ENCODE assay signal across 8 cellular contexts in the genomic region with DNA sequence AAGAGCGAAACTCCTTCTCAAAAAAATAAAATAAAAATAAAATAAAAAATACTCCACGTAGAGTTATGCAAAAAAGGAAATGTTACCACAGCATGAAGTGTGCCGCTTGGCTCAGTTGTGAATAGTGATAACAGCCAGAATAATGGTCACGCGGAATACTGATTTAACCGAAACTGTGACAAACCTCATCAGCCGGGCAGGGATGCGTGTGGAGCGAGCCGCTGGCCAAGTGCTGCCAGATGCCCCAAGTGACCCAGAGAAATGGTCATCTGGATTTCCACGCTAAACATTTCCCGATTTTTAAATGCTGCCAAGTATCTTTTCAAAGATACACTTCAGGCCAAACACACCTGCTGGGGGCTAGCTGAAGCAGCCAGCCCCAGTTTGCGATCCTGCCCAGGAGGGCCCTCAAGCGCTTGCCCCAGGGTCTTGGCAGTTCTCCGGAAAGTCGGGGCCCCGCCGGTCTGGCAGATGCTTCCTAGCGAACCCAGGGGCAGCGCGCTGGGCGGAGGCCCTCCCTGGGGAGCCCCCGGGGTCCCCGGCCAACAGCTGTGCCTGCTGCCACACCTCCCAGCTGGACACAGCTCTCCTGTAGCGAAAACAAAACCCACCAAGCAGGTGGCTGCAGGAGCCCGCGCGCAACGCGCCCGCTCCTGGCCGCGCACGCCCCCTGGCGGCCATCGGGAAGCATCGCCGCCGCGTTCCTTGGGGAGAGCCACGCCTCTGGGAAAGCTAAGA. TPM values are rescaled to one million over a fixed set of nuclear protein-coding genes. Genes with fewer than 3 reads are reported as not detected.
DNase-seq lines count a peak whose midpoint lies in the region; ATAC-seq and TF ChIP-seq lines count a peak whose summit lies in the region.

No MANE protein-coding gene starts in this region.

- H3K36me3 ChIP-seq in HEK293 (ENCODE audit: control insufficient read depth in 2 of 2, insufficient read depth in 1 of 2, low read length in 2 of 2) = peaks cover 0 to 8% of the 10 kb centered on the region in 2 experiments; a peak in 1 of 3 replicates

- ATAC-seq in HG03196 (IDR thresholded peaks at IDR 0.05; ENCODE audit: unreplicated experiment) = no peak

- peaks cover 0 to under 1% (median 0%) of the 10 kb centered on the region in 3 donors for H3K36me3 Mint-ChIP-seq in immature natural killer cell

- peaks cover 0 to 2% (median 0%) of the 10 kb centered on the region in 3 donors for H3K27me3 Mint-ChIP-seq in immature natural killer cell (ENCODE audit: low read depth in 3 of 3)

- peak overlapping the region in 4 of 5 donors; percentile 13 to 72 (median 40) for H3K4me3 Mint-ChIP-seq in immature natural killer cell

- POLR2A ChIA-PET in HEK293 (lab: Yijun Ruan, JAX) = interaction anchor here (0.6 to 1.0 kb wide), 2 partner anchors 74 to 93 kb away, joined by 3 to 8 read pairs; no protein-coding TSS in a partner anchor

- H3K27ac Mint-ChIP-seq in immature natural killer cell = no peak overlapping the region

- H3K27ac ChIP-seq in HEK293 (ENCODE audit: extremely low read depth, low read depth, low read length) = no peak overlapping the region

- DNase-seq in GM12864 (ENCODE audit: low read depth) (no peak), NCI-H1092 treated with DMSO at 0.1 percent for 48 hours (lab: John Stamatoyannopoulos, UW) (peak; percentile 83), UCSD-AML1 (lab: John Stamatoyannopoulos, UW; ENCODE audit: unreplicated experiment) (peak; percentile 53), brain pericyte (ENCODE audit: low read depth, low spot score) (peak; percentile 45), immature natural killer cell (peak; percentile 67 to 71 (median 70)), smooth muscle cell of the brain vasculature (ENCODE audit: low read depth, low spot score) (peak; percentile 50)

- peaks cover 4 to 6% of the 10 kb centered on the region in 2 donors for H3K4me1 Mint-ChIP-seq in immature natural killer cell

- CTCF ChIA-PET in HEK293 (lab: Yijun Ruan, JAX) = interaction anchor here (0.5 to 6.3 kb wide), 40 partner anchors 8 to 319 kb away, joined by 3 to 57 read pairs (median 4); no protein-coding TSS in a partner anchor

- peak overlapping the region; percentile 35 for H3K4me3 ChIP-seq in GM12864 (ENCODE audit: low read depth, low read length)
- no peak overlapping the region for H3K4me3 ChIP-seq in HEK293 (ENCODE audit: low read depth, low read length)

- TF ChIP-seq CTCF in GM12864 (IDR thresholded peaks at IDR 0.05; ENCODE audit: low read depth, low read length, missing control alignments) = peak; percentile 98
- peak; percentile 77; the same call in 1 of the 2 replicates for TF ChIP-seq CTCF in HEK293 (tag by site-specific recombination; IDR thresholded peaks at IDR 0.05)

- H3K9me3 ChIP-seq in HEK293 (ENCODE audit: control insufficient read depth, insufficient read depth, low read depth, low read length) = no peaks in the 10 kb centered on the region

- H3K4me1 ChIP-seq in HEK293 (ENCODE audit: control insufficient read depth, insufficient read depth, low read length) = no peaks in the 10 kb centered on the region; the same call in 1 of the 2 replicates

- no peaks in the 10 kb centered on the region for H3K9me3 Mint-ChIP-seq in immature natural killer cell

TF ChIP-seq in HEK293, 187 proteins besides CTCF, POLR2A, EP300 and RAD21 (continues in another document):
- TF ChIP-seq ZNF660 (tag by site-specific recombination; IDR thresholded peaks at IDR 0.05) (no peak), ZNF624 (tag by site-specific recombination; IDR thresholded peaks at IDR 0.05) (no peak), ZNF596 (tag by site-specific recombination; IDR thresholded peaks at IDR 0.05) (no peak), KLF9 (tag by site-specific recombination; IDR thresholded peaks at IDR 0.05; ENCODE audit: low read depth) (peak; percentile 27; the same call in 1 of the 2 replicates), ZNF324 (tag by site-specific recombination; IDR thresholded peaks at IDR 0.05) (no peak), GLIS1 (tag by site-specific recombination; IDR thresholded peaks at IDR 0.05) (peak; percentile 73), ZNF707 (tag by site-specific recombination; IDR thresholded peaks at IDR 0.05) (no peak), SCRT2 (tag by site-specific recombination; IDR thresholded peaks at IDR 0.05) (peak; percentile 53; the same call in 1 of the 2 replicates), ZNF677 (tag by site-specific recombination; IDR thresholded peaks at IDR 0.05) (no peak)
- TF ChIP-seq, protein P1, sequence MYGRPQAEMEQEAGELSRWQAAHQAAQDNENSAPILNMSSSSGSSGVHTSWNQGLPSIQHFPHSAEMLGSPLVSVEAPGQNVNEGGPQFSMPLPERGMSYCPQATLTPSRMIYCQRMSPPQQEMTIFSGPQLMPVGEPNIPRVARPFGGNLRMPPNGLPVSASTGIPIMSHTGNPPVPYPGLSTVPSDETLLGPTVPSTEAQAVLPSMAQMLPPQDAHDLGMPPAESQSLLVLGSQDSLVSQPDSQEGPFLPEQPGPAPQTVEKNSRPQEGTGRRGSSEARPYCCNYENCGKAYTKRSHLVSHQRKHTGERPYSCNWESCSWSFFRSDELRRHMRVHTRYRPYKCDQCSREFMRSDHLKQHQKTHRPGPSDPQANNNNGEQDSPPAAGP (tag by site-specific recombination; IDR thresholded peaks at IDR 0.05) = no peak
- TF ChIP-seq, protein P2, sequence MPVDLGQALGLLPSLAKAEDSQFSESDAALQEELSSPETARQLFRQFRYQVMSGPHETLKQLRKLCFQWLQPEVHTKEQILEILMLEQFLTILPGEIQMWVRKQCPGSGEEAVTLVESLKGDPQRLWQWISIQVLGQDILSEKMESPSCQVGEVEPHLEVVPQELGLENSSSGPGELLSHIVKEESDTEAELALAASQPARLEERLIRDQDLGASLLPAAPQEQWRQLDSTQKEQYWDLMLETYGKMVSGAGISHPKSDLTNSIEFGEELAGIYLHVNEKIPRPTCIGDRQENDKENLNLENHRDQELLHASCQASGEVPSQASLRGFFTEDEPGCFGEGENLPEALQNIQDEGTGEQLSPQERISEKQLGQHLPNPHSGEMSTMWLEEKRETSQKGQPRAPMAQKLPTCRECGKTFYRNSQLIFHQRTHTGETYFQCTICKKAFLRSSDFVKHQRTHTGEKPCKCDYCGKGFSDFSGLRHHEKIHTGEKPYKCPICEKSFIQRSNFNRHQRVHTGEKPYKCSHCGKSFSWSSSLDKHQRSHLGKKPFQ (tag by site-specific recombination; IDR thresholded peaks at IDR 0.05) = no peak
- TF ChIP-seq, protein P3, sequence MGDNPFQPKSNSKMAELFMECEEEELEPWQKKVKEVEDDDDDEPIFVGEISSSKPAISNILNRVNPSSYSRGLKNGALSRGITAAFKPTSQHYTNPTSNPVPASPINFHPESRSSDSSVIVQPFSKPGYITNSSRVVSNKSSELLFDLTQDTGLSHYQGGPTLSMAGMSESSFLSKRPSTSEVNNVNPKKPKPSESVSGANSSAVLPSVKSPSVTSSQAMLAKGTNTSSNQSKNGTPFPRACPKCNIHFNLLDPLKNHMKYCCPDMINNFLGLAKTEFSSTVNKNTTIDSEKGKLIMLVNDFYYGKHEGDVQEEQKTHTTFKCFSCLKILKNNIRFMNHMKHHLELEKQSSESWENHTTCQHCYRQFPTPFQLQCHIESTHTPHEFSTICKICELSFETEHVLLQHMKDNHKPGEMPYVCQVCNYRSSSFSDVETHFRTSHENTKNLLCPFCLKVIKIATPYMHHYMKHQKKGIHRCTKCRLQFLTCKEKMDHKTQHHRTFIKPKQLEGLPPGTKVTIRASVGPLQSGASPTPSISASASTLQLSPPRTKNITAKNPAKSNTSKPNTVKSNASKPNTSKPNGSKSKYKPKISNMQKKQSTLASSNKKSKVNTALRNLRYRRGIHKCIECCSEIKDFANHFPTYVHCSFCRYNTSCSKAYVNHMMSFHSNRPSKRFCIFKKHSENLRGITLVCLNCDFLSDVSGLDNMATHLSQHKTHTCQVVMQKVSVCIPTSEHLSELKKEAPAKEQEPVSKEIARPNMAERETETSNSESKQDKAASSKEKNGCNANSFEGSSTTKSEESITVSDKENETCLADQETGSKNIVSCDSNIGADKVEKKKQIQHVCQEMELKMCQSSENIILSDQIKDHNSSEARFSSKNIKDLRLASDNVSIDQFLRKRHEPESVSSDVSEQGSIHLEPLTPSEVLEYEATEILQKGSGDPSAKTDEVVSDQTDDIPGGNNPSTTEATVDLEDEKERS (tag by site-specific recombination; IDR thresholded peaks at IDR 0.05) = no peak
- TF ChIP-seq, protein P4, sequence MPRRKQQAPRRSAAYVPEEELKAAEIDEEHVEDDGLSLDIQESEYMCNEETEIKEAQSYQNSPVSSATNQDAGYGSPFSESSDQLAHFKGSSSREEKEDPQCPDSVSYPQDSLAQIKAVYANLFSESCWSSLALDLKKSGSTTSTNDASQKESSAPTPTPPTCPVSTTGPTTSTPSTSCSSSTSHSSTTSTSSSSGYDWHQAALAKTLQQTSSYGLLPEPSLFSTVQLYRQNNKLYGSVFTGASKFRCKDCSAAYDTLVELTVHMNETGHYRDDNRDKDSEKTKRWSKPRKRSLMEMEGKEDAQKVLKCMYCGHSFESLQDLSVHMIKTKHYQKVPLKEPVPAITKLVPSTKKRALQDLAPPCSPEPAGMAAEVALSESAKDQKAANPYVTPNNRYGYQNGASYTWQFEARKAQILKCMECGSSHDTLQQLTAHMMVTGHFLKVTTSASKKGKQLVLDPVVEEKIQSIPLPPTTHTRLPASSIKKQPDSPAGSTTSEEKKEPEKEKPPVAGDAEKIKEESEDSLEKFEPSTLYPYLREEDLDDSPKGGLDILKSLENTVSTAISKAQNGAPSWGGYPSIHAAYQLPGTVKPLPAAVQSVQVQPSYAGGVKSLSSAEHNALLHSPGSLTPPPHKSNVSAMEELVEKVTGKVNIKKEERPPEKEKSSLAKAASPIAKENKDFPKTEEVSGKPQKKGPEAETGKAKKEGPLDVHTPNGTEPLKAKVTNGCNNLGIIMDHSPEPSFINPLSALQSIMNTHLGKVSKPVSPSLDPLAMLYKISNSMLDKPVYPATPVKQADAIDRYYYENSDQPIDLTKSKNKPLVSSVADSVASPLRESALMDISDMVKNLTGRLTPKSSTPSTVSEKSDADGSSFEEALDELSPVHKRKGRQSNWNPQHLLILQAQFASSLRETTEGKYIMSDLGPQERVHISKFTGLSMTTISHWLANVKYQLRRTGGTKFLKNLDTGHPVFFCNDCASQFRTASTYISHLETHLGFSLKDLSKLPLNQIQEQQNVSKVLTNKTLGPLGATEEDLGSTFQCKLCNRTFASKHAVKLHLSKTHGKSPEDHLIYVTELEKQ (tag by site-specific recombination; IDR thresholded peaks at IDR 0.05; ENCODE audit: borderline replicate concordance) = no peak
- TF ChIP-seq, protein P5, sequence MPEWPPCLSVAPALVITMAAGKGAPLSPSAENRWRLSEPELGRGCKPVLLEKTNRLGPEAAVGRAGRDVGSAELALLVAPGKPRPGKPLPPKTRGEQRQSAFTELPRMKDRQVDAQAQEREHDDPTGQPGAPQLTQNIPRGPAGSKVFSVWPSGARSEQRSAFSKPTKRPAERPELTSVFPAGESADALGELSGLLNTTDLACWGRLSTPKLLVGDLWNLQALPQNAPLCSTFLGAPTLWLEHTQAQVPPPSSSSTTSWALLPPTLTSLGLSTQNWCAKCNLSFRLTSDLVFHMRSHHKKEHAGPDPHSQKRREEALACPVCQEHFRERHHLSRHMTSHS (tag by site-specific recombination; IDR thresholded peaks at IDR 0.05) = no peak

RNA-seq across cellular contexts. Expression of a gene that starts 35.1 kb away (rescaled TPM):
- polyA plus RNA-seq in immature natural killer cell = 100 to 1,000 TPM in 2 of 3 donors, 10 to 100 TPM in 1; 92.6 to 153 (median 114) TPM
